In genomic region chr19:17125052-17125727, GRCh38 we compare ENCODE assay signal across 8 cellular contexts. TPM values are rescaled to one million over a fixed set of nuclear protein-coding genes. Genes with fewer than 3 reads are reported as not detected.
DNase-seq lines count a peak whose midpoint lies in the region; ATAC-seq, FAIRE-seq and TF ChIP-seq lines count a peak whose summit lies in the region.

No MANE protein-coding gene starts in this region.

- H3K79me2 ChIP-seq in H1 (ENCODE audit: control insufficient read depth in 1 of 2, insufficient read depth in 2 of 2, low read length in 2 of 2): no peaks in the 10 kb centered on the region; a peak in 1 of 4 replicates

- DNase-seq in heart left ventricle (no peak), cardiac septum (ENCODE audit: low spot score) (no peak), SK-N-MC (ENCODE audit: low read depth, low spot score) (no peak), H1 (ENCODE audit: low read depth in 1 of 2, low spot score in 2 of 2) (no peak), gastrocnemius medialis (no peak), NCI-H1105 (lab: John Stamatoyannopoulos, UW) (no peak), MV-4-11 (lab: John Stamatoyannopoulos, UW) (no peak)

- in situ Hi-C loops in gastrocnemius medialis (cut with MboI; ENCODE audit: low sequenced_read_pairs in 4 of 4): no loop called here

- no peak overlapping the region for H3K9ac ChIP-seq in SK-N-MC (ENCODE audit: insufficient read length)
- no peak overlapping the region for H3K9ac ChIP-seq in H1 (replicated peaks in 1 of 4; ENCODE audit: extremely low read depth in 1 of 4, low read depth in 3 of 4, low read length in 3 of 4)

- H3K23ac ChIP-seq in H1 (ENCODE audit: insufficient read length): no peak overlapping the region

- peaks cover 0 to 4% of the 10 kb centered on the region in 2 experiments for H4K20me1 ChIP-seq in H1 (replicated peaks in 1 of 2; ENCODE audit: control insufficient read depth in 1 of 2, insufficient read depth in 2 of 2, low read length in 2 of 2)

- no peak overlapping the region for H4K8ac ChIP-seq in H1 (ENCODE audit: extremely low read depth, insufficient read depth, low read length)

- H2AK5ac ChIP-seq in H1 (ENCODE audit: low read depth, low read length): no peak overlapping the region

- peaks cover 0 to 47% (median 17%) of the 10 kb centered on the region in 12 donors for H3K4me1 ChIP-seq in heart left ventricle
- peaks cover 0 to 9% (median 5%) of the 10 kb centered on the region in 4 experiments; a peak in 4 of 7 replicates for H3K4me1 ChIP-seq in H1 (replicated peaks in 1 of 4; ENCODE audit: control insufficient read depth in 3 of 4, insufficient read depth in 4 of 4, low read length in 3 of 4)
- H3K4me1 ChIP-seq in gastrocnemius medialis: peaks cover 0 to 4% of the 10 kb centered on the region in 2 donors

- no peaks in the 10 kb centered on the region for H3K23me2 ChIP-seq in H1 (ENCODE audit: low read depth, low read length)

- 60 to 69% (median 63%) methylated on average over 9 to 10 of the region's 10 CpGs for WGBS in heart left ventricle, 4 donors
- WGBS in H1 (ENCODE audit: extremely low coverage in 1 of 2, insufficient coverage in 1 of 2, insufficient read length in 1 of 2, insufficient replicate concordance in 2 of 2, low coverage in 1 of 2, low lambda C conversion rate in 2 of 2, missing lambda C conversion rate in 1 of 2), 2 experiments: 87% methylated on average over 9 of the region's 10 CpGs; no CpG with 5 or more reads in 1 of the 2 experiments

- no peak overlapping the region for H4K5ac ChIP-seq in H1 (ENCODE audit: insufficient read length, low read depth, low read length)

- H3K9me3 ChIP-seq in heart left ventricle (no peaks in the 10 kb centered on the region), SK-N-MC (ENCODE audit: low read depth, low read length) (no peaks in the 10 kb centered on the region), H1 (ENCODE audit: insufficient read depth in 2 of 2, low read depth in 1 of 2, low read length in 1 of 2) (no peaks in the 10 kb centered on the region), gastrocnemius medialis (no peaks in the 10 kb centered on the region)

- H4K91ac ChIP-seq in H1 (replicated peaks; ENCODE audit: insufficient read length, low read length): peak overlapping the region; percentile 83

- H3K4me2 ChIP-seq in H1 (ENCODE audit: insufficient read depth in 1 of 2, low read depth in 2 of 2, low read length in 2 of 2): no peak overlapping the region

- no peak for TF ChIP-seq POLR2A in heart left ventricle (IDR thresholded peaks at IDR 0.05)
- TF ChIP-seq POLR2A in H1 (IDR thresholded peaks at IDR 0.05; ENCODE audit: control extremely low read depth in 1 of 2, low read depth in 2 of 2, low read length in 2 of 2): no peak
- no peak for TF ChIP-seq POLR2A in gastrocnemius medialis (IDR thresholded peaks at IDR 0.05)

- intact Hi-C loops in heart left ventricle (cut with DNase I) (no loop called here), cardiac septum (cut with DNase I) (no loop called here), gastrocnemius medialis (cut with DNase I; ENCODE audit: low total_unique reads) (no loop called here)

- FAIRE-seq in H1 (lab: Jason Lieb, UNC): no peak

- H3K27ac ChIP-seq in heart left ventricle (peak overlapping the region in 11 of 12 donors; percentile 13 to 96 (median 70)), SK-N-MC (0 out of 2 replicates have a peak overlapping the region, but pooled peaks have one; percentile 46), H1 (ENCODE audit: low read depth, low read length) (no peak overlapping the region), gastrocnemius medialis (peak overlapping the region; percentile 55 to 69 (median 57))

- CTCF ChIA-PET in H1 (lab: Charles Lee; ENCODE audit: partially characterized antibody): interaction anchor here (1.9 kb wide), 1 partner anchor 15 kb away, joined by 6 read pairs; no protein-coding TSS in a partner anchor

- H3K18ac ChIP-seq in H1 (ENCODE audit: extremely low read depth, low read length): no peak overlapping the region

- ATAC-seq in heart left ventricle (peak in 3 of 4 donors; percentile 19 to 30 (median 22)), HG02943 (IDR thresholded peaks at IDR 0.05; ENCODE audit: low read depth, unreplicated experiment) (peak; percentile 53), gastrocnemius medialis (no peak)

- H3K14ac ChIP-seq in H1 (ENCODE audit: insufficient read length): no peak overlapping the region

- no peak overlapping the region for H3K56ac ChIP-seq in H1 (replicated peaks; ENCODE audit: insufficient read length, low read depth, low read length)

- no peak for TF ChIP-seq RAD21 in H1 (IDR thresholded peaks at IDR 0.05 in 1 of 2, conservative IDR thresholded peaks at IDR 0.05 in 1 of 2; ENCODE audit: low read depth in 2 of 2, low read length in 2 of 2)

- peak overlapping the region; percentile 76; the same call in 1 of the 2 replicates for H2BK12ac ChIP-seq in H1 (ENCODE audit: low read depth, low read length)

- H3K79me1 ChIP-seq in H1 (ENCODE audit: low read depth, low read length): peaks cover 2% of the 10 kb centered on the region; the same call in 1 of the 2 replicates

- no peak overlapping the region for H2BK120ac ChIP-seq in H1 (replicated peaks; ENCODE audit: low read depth, low read length)

- H2BK15ac ChIP-seq in H1 (ENCODE audit: low read length): no peak overlapping the region

- no peak for TF ChIP-seq CTCF in heart left ventricle (IDR thresholded peaks at IDR 0.05)
- no peak for TF ChIP-seq CTCF in H1 (IDR thresholded peaks at IDR 0.05; ENCODE audit: control extremely low read depth in 1 of 3, insufficient read depth in 1 of 3, low read depth in 1 of 3, low read length in 3 of 3)
- TF ChIP-seq CTCF in gastrocnemius medialis (IDR thresholded peaks at IDR 0.05 in 4 of 5, conservative IDR thresholded peaks at IDR 0.05 in 1 of 5): no peak

- POLR2A ChIA-PET in H1 (lab: Charles Lee; ENCODE audit: partially characterized antibody): interaction anchor here (0.9 to 1.4 kb wide), 3 partner anchors 9 to 35 kb away, joined by 3 to 4 read pairs (median 3); no protein-coding TSS in a partner anchor

- no peak overlapping the region; the same call in 1 of the 2 replicates for H2BK20ac ChIP-seq in H1 (ENCODE audit: low read length)

- H3K27me3 ChIP-seq in heart left ventricle (no peaks in the 10 kb centered on the region), H1 (replicated peaks in 1 of 4; ENCODE audit: control insufficient read depth in 3 of 4, extremely low read depth in 1 of 4, insufficient read depth in 3 of 4, low read length in 3 of 4) (no peaks in the 10 kb centered on the region), gastrocnemius medialis (no peaks in the 10 kb centered on the region)

- no peak overlapping the region for H3K4ac ChIP-seq in H1 (replicated peaks; ENCODE audit: insufficient read length, low read depth, low read length)

- peak overlapping the region in 3 of 12 donors; percentile 9 to 42 (median 11) for H3K4me3 ChIP-seq in heart left ventricle
- H3K4me3 ChIP-seq in SK-N-MC: no peak overlapping the region
- no peak overlapping the region for H3K4me3 ChIP-seq in H1 (ENCODE audit: extremely low read depth in 1 of 4, insufficient read depth in 2 of 4, low read depth in 3 of 4, low read length in 4 of 4)
- H3K4me3 ChIP-seq in gastrocnemius medialis: no peak overlapping the region

- TF ChIP-seq EP300 in H1 (IDR thresholded peaks at IDR 0.05; ENCODE audit: borderline replicate concordance in 1 of 2, low read depth in 2 of 2, low read length in 2 of 2): no peak

- H2BK5ac ChIP-seq in H1 (ENCODE audit: low read depth, low read length): peak overlapping the region; percentile 40; the same call in 1 of the 2 replicates

- H3K36me3 ChIP-seq in heart left ventricle (peaks cover 0 to 33% (median 0%) of the 10 kb centered on the region in 9 donors), SK-N-MC (ENCODE audit: insufficient read depth, low read length) (no peaks in the 10 kb centered on the region), H1 (ENCODE audit: control insufficient read depth in 2 of 4, insufficient read depth in 4 of 4, low read length in 3 of 4) (no peaks in the 10 kb centered on the region), gastrocnemius medialis (no peaks in the 10 kb centered on the region)

- no peak overlapping the region for H2AFZ ChIP-seq in H1 (ENCODE audit: low read length)

TF ChIP-seq in H1, 55 proteins besides CTCF, POLR2A, EP300 and RAD21 (continues in another document):
- TF ChIP-seq RXRA (IDR thresholded peaks at IDR 0.05; ENCODE audit: insufficient read depth, low read depth, low read length): no peak
- no peak for TF ChIP-seq CTBP2 (IDR thresholded peaks at IDR 0.05; ENCODE audit: borderline replicate concordance, insufficient read depth, insufficient read length, low read length)
- TF ChIP-seq CBX8 (IDR thresholded peaks at IDR 0.05; ENCODE audit: borderline replicate concordance, low read depth, low read length): no peak
- no peak for TF ChIP-seq SP1 (IDR thresholded peaks at IDR 0.05; ENCODE audit: low read depth, low read length)
- TF ChIP-seq CREB1 (IDR thresholded peaks at IDR 0.05): no peak
- no peak for TF ChIP-seq CHD1 (IDR thresholded peaks at IDR 0.05; ENCODE audit: low read depth, low read length)

RNA-seq across cellular contexts. Expression of gene MYO9B, which starts 49.6 kb away (rescaled TPM):
- 10 to 100 TPM; 24.2 to 89.4 (median 31.3) TPM for total RNA-seq in heart left ventricle
- polyA plus RNA-seq in heart left ventricle: 10 to 100 TPM; 26.9 to 39.6 TPM
- total RNA-seq in cardiac septum: 35.6 TPM
- total RNA-seq in H1 (2021; fragmentation: NEBNext Ultra II Directional; extraction: Animal tissue kit (Norgen Biotek cat#: 25700)): 76.8 and 77.1 TPM in 2 replicates
- polyA plus RNA-seq in H1 (2011; rRNA removed): 27.6 and 40.0 TPM in 2 replicates
- 26.7 TPM for polyA plus RNA-seq in H1 (2011; cell fraction: cytosol; rRNA removed)
- polyA plus RNA-seq in H1 (2011; cell fraction: nucleus; rRNA removed): 102 TPM
- polyA plus RNA-seq in H1 (2012, experiment 1 of 2): 43.2 to 61.2 TPM (median 54.2 TPM) in 4 replicates
- 37.9 TPM for polyA plus RNA-seq in H1 (2012, experiment 2 of 2)
- polyA plus RNA-seq in H1 (2013, experiment 1 of 2): 33.9 TPM
- 30.2 TPM for polyA plus RNA-seq in H1 (2013, experiment 2 of 2)
- polyA minus RNA-seq in H1 (2011; rRNA and poly(A)+ RNA removed): 51.3 and 52.3 TPM in 2 replicates
- 53.7 TPM for polyA minus RNA-seq in H1 (2011; cell fraction: cytosol; rRNA and poly(A)+ RNA removed)
- polyA minus RNA-seq in H1 (2011; cell fraction: nucleus; rRNA and poly(A)+ RNA removed): 45.4 TPM
- 10 to 100 TPM; 20.0 to 22.1 (median 20.7) TPM for total RNA-seq in gastrocnemius medialis

RNA-seq across cellular contexts. Expression of gene HAUS8, which starts 49.9 kb away (rescaled TPM):
- 1 to 10 TPM; 2.1 to 9.2 (median 4.7) TPM for total RNA-seq in heart left ventricle
- polyA plus RNA-seq in heart left ventricle: 1 to 10 TPM; 4.2 to 5.1 TPM
- total RNA-seq in cardiac septum: 2.6 TPM
- total RNA-seq in H1 (2021; fragmentation: NEBNext Ultra II Directional; extraction: Animal tissue kit (Norgen Biotek cat#: 25700)): 23.2 and 23.5 TPM in 2 replicates
- polyA plus RNA-seq in H1 (2011; rRNA removed): 18.4 and 18.9 TPM in 2 replicates
- 20.5 TPM for polyA plus RNA-seq in H1 (2011; cell fraction: cytosol; rRNA removed)
- polyA plus RNA-seq in H1 (2011; cell fraction: nucleus; rRNA removed): 27.7 TPM
- 19.8 to 25.4 TPM (median 24.1 TPM) in 4 replicates for polyA plus RNA-seq in H1 (2012, experiment 1 of 2)
- 10.9 TPM for polyA plus RNA-seq in H1 (2012, experiment 2 of 2)
- polyA plus RNA-seq in H1 (2013, experiment 1 of 2): 23.0 TPM
- 24.3 TPM for polyA plus RNA-seq in H1 (2013, experiment 2 of 2)
- polyA minus RNA-seq in H1 (2011; rRNA and poly(A)+ RNA removed): 9.2 and 17.3 TPM in 2 replicates
- polyA minus RNA-seq in H1 (2011; cell fraction: cytosol; rRNA and poly(A)+ RNA removed): 8.3 TPM
- 11.8 TPM for polyA minus RNA-seq in H1 (2011; cell fraction: nucleus; rRNA and poly(A)+ RNA removed)
- 1 to 10 TPM in 3 of 4 donors, under 1 TPM in 1; 0.97 to 4.5 (median 3.3) TPM for total RNA-seq in gastrocnemius medialis

Comparison
In these comparisons a context has a peak if more than half of its experiments do, and no peak if none do; other contexts are left out.
1. ATAC-seq: peak in heart left ventricle (3 of 4) and HG02943 (single experiment); none in gastrocnemius medialis (0 of 2).